Comparison of ENCODE assay signal across 30 cellular contexts in the genomic region with DNA sequence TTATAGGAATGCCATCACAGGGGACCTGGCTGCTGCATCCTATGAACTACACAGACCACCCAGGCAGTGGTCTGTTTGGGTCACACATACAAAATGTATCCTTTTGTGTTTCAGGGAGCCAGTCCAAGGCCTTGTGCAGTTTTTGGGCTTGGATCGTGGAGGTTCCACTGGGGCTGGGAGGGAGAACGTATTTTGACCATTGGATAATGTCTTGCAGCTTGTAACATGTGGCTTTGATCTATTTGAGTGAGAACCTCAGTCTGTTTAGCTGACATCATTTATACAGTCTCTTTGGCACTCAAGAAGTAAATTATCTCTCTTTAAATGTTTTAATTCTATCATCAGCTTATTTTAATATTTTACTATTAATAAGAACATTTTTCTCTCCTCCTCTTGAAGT.
"Had no signal": no experiment of that assay in that cellular context is flagged by ENCODE, and none has a peak within 500 bp of the region (broad histone marks: within the 10 kb centered on the region; RNA-seq: fewer than 3 reads in every experiment).

No MANE protein-coding gene starts in this region.

- ATAC-seq: naive thymus-derived CD4-positive, alpha-beta T cell; natural killer cell; pancreas; right cardiac atrium; right lobe of liver; stimulated activated memory B cell treated with anti-CD40 and anti-IgM and Interleukin-4, amounts not matched to agents 10 μg/mL and 1 μg/mL and 100 μg/mL, for 72 hours; stimulated activated naive CD8-positive, alpha-beta T cell treated with anti-CD3 and anti-CD28 coated beads, Interleukin-15, amount 100 ng/mL, for 72 hours; stimulated activated naive CD8-positive, alpha-beta T cell treated with anti-CD3 and anti-CD28 coated beads, Interleukin-15, Interleukin-2, amounts not matched to agents 100 U/mL and 50 U/mL, for 24 hours had no signal

- H3K27me3 ChIP-seq: neural progenitor cell, neutrophil, pancreas, right lobe of liver, spleen, suprapubic skin, thyroid gland, tibial nerve, upper lobe of left lung, vagina had no signal

- H3K9ac ChIP-seq: neural progenitor cell had no signal

- H3K36me3 ChIP-seq: neural progenitor cell, neutrophil, pancreas, prostate gland, right lobe of liver, spleen, suprapubic skin, thoracic aorta, thyroid gland, tibial nerve, upper lobe of left lung, vagina had no signal

- H3K4me2 ChIP-seq: neural progenitor cell, smooth muscle cell had no signal

- H3K4me3 ChIP-seq: neural progenitor cell, pancreas, prostate gland, right lobe of liver, skin epidermis, smooth muscle cell, spleen, suprapubic skin, thoracic aorta, thyroid gland, tibial nerve, upper lobe of left lung, vagina had no signal

- H2AFZ ChIP-seq: neural progenitor cell had no signal

- H3K27ac ChIP-seq: neural progenitor cell, neutrophil, pancreas, prostate gland, right lobe of liver, skin epidermis, spleen, suprapubic skin, thoracic aorta, thyroid gland, tibial nerve, upper lobe of left lung, vagina had no signal

- DNase-seq: naive thymus-derived CD4-positive, alpha-beta T cell; natural killer cell; nucleus accumbens; pancreas; retina; right cardiac atrium; right lobe of liver; spleen; stimulated activated CD4-positive, alpha-beta T cell treated with anti-CD3 and anti-CD28 coated beads, Interleukin-12 subunit alpha, Interleukin-12 subunit beta, amount 100 ng/mL, for 4 hours; stimulated activated CD4-positive, alpha-beta T cell treated with anti-CD3 and anti-CD28 coated beads, Interleukin-1b, Interleukin-23, amount 100 ng/mL, for 48 hours; stimulated activated CD4-positive, alpha-beta T cell treated with anti-CD3 and anti-CD28 coated beads, Interleukin-4, amount 100 ng/mL, for 1 hour; stimulated activated CD4-positive, alpha-beta T cell treated with anti-CD3 and anti-CD28 coated beads, Interleukin-4, amount 100 ng/mL, for 4 hours; stimulated activated CD8-positive, alpha-beta memory T cell treated with anti-CD3 and anti-CD28 coated beads, Interleukin-4, amount 100 ng/mL, for 48 hours; stimulated activated naive CD4-positive, alpha-beta T cell; stimulated activated naive CD8-positive, alpha-beta T cell treated with anti-CD3 and anti-CD28 coated beads, Interleukin-15, amount 100 ng/mL, for 72 hours; stimulated activated naive CD8-positive, alpha-beta T cell treated with anti-CD3 and anti-CD28 coated beads, Interleukin-15, Interleukin-2, amounts not matched to agents 100 U/mL and 50 U/mL, for 24 hours; substantia nigra; thyroid gland; trophoblast cell; upper lobe of left lung had no signal

- H3K9me3 ChIP-seq: neutrophil, pancreas, prostate gland, right lobe of liver, suprapubic skin, thoracic aorta, thyroid gland, tibial nerve, upper lobe of left lung, vagina had no signal

- H3K4me1 ChIP-seq: neural progenitor cell, pancreas, prostate gland, right lobe of liver, spleen, suprapubic skin, thyroid gland, tibial nerve, upper lobe of left lung, vagina had no signal
